ENCODE assay signal across 8 cellular contexts in the genomic region with DNA sequence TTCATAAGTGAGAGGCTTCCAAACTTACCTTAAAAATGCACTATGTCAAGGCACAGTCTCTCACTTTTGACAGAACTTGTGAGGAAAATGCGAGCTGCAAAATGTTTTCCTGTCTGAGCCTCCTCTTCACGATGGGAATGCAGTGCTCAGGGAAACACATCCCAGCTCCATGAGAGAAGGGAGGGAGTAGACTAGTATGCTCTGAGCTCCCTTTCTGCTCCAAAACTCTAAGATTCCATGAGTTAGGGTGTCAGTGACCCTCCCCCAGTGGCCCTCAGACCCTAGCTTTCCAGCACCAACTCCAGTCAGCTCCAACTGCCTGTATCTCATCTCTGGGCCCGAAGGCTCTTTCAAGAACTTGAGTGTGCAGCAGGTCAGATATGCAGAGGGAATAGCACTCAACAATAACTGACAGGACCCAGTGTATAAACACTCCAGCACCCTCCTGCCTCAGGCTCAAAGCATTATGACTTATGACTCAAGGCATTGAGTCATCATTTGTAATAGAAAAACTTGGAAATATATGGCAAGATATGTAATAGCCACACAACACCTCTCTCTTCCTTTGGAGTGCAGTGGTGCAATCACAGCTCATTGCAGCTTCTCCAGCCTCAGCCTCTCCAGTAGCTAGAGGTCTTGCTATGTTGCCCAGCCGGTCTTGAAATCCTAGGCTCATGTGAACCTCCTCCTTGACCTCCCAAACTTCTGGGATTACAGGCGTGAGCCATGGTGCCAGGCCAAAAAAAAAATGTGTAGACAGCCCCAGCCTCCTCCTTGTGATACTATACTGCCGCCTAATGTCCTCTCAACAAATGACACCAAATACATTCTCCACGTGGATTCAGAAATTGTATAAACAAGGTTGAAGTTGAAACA. TPM values are rescaled to one million over a fixed set of nuclear protein-coding genes. Genes with fewer than 3 reads are reported as not detected.
DNase-seq lines count a peak whose midpoint lies in the region; ATAC-seq and TF ChIP-seq lines count a peak whose summit lies in the region.

No MANE protein-coding gene starts in this region.

- ATAC-seq in stimulated activated naive CD8-positive, alpha-beta T cell treated with anti-CD3 and anti-CD28 coated beads, Interleukin-15, amount 100 ng/mL, for 72 hours: peak; percentile 56
- no peak for ATAC-seq in GM18870 (IDR thresholded peaks at IDR 0.05; ENCODE audit: unreplicated experiment)

- DNase-seq in DMS153 (lab: John Stamatoyannopoulos, UW) (peak; percentile 3), HAP-1 (ENCODE audit: low spot score in 2 of 2) (peak; percentile 41 to 53), NCI-H526 treated with DMSO at 0.1 percent for 48 hours (lab: John Stamatoyannopoulos, UW) (peak; percentile 26), inferior parietal cortex (ENCODE audit: extremely low spot score) (peak; percentile 66), vagina (ENCODE audit: extremely low spot score in 2 of 2) (no peak)
- peak; percentile 18 to 24 for DNase-seq in stimulated activated naive CD8-positive, alpha-beta T cell treated with anti-CD3 and anti-CD28 coated beads, Interleukin-15, amount 100 ng/mL, for 72 hours

- no peaks in the 10 kb centered on the region for H3K36me3 Mint-ChIP-seq in brain

- H3K27ac ChIP-seq in vagina: no peak overlapping the region

- no peak overlapping the region for H3K4me3 ChIP-seq in HAP-1
- H3K4me3 ChIP-seq in vagina: no peak overlapping the region

- H3K9me3 ChIP-seq in HAP-1: peaks cover 3% of the 10 kb centered on the region; the same call in 1 of the 2 replicates
- H3K9me3 ChIP-seq in vagina: no peaks in the 10 kb centered on the region

- H3K9me3 Mint-ChIP-seq in brain: peaks cover 5 to 21% (median 17%) of the 10 kb centered on the region in 5 experiments
- H3K9me3 Mint-ChIP-seq in stimulated activated naive CD8-positive, alpha-beta T cell treated with anti-CD3 and anti-CD28 coated beads, Interleukin-15, amount 100 ng/mL, for 72 hours: peaks cover 3 to 5% of the 10 kb centered on the region in 2 donors

- H3K27me3 Mint-ChIP-seq in brain: peaks cover 35% of the 10 kb centered on the region
- H3K27me3 Mint-ChIP-seq in stimulated activated naive CD8-positive, alpha-beta T cell treated with anti-CD3 and anti-CD28 coated beads, Interleukin-15, amount 100 ng/mL, for 72 hours: peaks cover 8% of the 10 kb centered on the region

- H3K27me3 ChIP-seq in HAP-1 (ENCODE audit: low read depth) (no peaks in the 10 kb centered on the region), vagina (no peaks in the 10 kb centered on the region)

- intact Hi-C loops in vagina (cut with DNase I): loop anchor here (5.0 kb wide), 1 partner anchor 186 kb away; a partner anchor contains a TSS

- H3K36me3 ChIP-seq in HAP-1 (replicated peaks) (no peaks in the 10 kb centered on the region), vagina (no peaks in the 10 kb centered on the region)

- H3K4me3 Mint-ChIP-seq in brain: no peak overlapping the region
- no peak overlapping the region for H3K4me3 Mint-ChIP-seq in stimulated activated naive CD8-positive, alpha-beta T cell treated with anti-CD3 and anti-CD28 coated beads, Interleukin-15, amount 100 ng/mL, for 72 hours

- TF ChIP-seq CTCF in brain (conservative IDR thresholded peaks at IDR 0.05): peak; percentile 78 to 80
- peak in 1 of 3 experiments; percentile 55 for TF ChIP-seq CTCF in vagina (IDR thresholded peaks at IDR 0.05)

- H3K27ac Mint-ChIP-seq in brain: peak overlapping the region in 2 of 5 experiments; percentile 62 to 66
- H3K27ac Mint-ChIP-seq in stimulated activated naive CD8-positive, alpha-beta T cell treated with anti-CD3 and anti-CD28 coated beads, Interleukin-15, amount 100 ng/mL, for 72 hours: no peak overlapping the region

- in situ Hi-C loops in HAP-1 (cut with MboI; ENCODE audit: low sequenced_read_pairs): no loop called here

- no peak for TF ChIP-seq POLR2A in vagina (IDR thresholded peaks at IDR 0.05)

- H3K4me1 ChIP-seq in HAP-1 (no peaks in the 10 kb centered on the region), vagina (peaks cover 7% of the 10 kb centered on the region)

- H3K4me1 Mint-ChIP-seq in brain: no peaks in the 10 kb centered on the region
- peaks cover 10% of the 10 kb centered on the region for H3K4me1 Mint-ChIP-seq in stimulated activated naive CD8-positive, alpha-beta T cell treated with anti-CD3 and anti-CD28 coated beads, Interleukin-15, amount 100 ng/mL, for 72 hours

RNA-seq across cellular contexts. Expression of a gene that starts 16.7 kb away (rescaled TPM):
- 56.9 TPM for polyA plus RNA-seq in brain (ENCODE audit: insufficient read depth, low read depth, low replicate concordance)
- 51.3 TPM for total RNA-seq in vagina

Comparison
In these comparisons a context has a peak if more than half of its experiments do, and no peak if none do; other contexts are left out.
1. DNase-seq: peak in DMS153 (single experiment), HAP-1 (2 of 2), NCI-H526 treated with DMSO at 0.1 percent for 48 hours (single experiment), inferior parietal cortex (single experiment) and stimulated activated naive CD8-positive, alpha-beta T cell treated with anti-CD3 and anti-CD28 coated beads, Interleukin-15, amount 100 ng/mL, for 72 hours (2 of 2); none in vagina (0 of 2).